Comparison of ENCODE assay signal across 7 cellular contexts in genomic region chr2:169363570-169364150, GRCh38. TPM values are rescaled to one million over a fixed set of nuclear protein-coding genes. Genes with fewer than 3 reads are reported as not detected.
DNase-seq lines count a peak whose midpoint lies in the region; ATAC-seq and TF ChIP-seq lines count a peak whose summit lies in the region.

No MANE protein-coding gene starts in this region.

- peak; percentile 73 for DNase-seq in GM13977 (ENCODE audit: low spot score)
- DNase-seq in T-helper 9 cell: peak; percentile 19
- peak; percentile 26 for DNase-seq in mesenchymal stem cell
- DNase-seq in stimulated activated naive B cell treated with anti-CD40 and anti-IgM and Interleukin-4, amounts not matched to agents 10 μg/mL and 1 μg/mL and 100 μg/mL, for 72 hours: peak; percentile 17
- no peak for DNase-seq in HCEC 1CT

- H4K91ac ChIP-seq in mesenchymal stem cell (ENCODE audit: low read length): no peak overlapping the region

- H3K4me3 ChIP-seq in mesenchymal stem cell (ENCODE audit: insufficient read depth in 1 of 2, low read depth in 1 of 2, low read length in 2 of 2): peak overlapping the region in 1 of 2 experiments; percentile 73

- H2AFZ ChIP-seq in mesenchymal stem cell (ENCODE audit: low read depth, low read length): no peak overlapping the region

- TF ChIP-seq CTCF in GM13977 (IDR thresholded peaks at IDR 0.05; ENCODE audit: extremely low read depth, insufficient read depth, missing control alignments): no peak

- H3K27ac Mint-ChIP-seq in dendritic cell treated with granulocyte-macrophage colony-stimulating factor and Interleukin-4, amounts not matched to agents 40 ng/mL and 50 ng/mL, for 4 days: no peak overlapping the region
- peak overlapping the region; percentile 57 for H3K27ac Mint-ChIP-seq in stimulated activated naive B cell treated with anti-CD40 and anti-IgM and Interleukin-4, amounts not matched to agents 10 μg/mL and 1 μg/mL and 100 μg/mL, for 72 hours

- H2BK15ac ChIP-seq in mesenchymal stem cell (ENCODE audit: low read depth, poor library complexity, severe bottlenecking): no peak overlapping the region

- H3K9me3 Mint-ChIP-seq in dendritic cell treated with granulocyte-macrophage colony-stimulating factor and Interleukin-4, amounts not matched to agents 40 ng/mL and 50 ng/mL, for 4 days: no peaks in the 10 kb centered on the region
- H3K9me3 Mint-ChIP-seq in stimulated activated naive B cell treated with anti-CD40 and anti-IgM and Interleukin-4, amounts not matched to agents 10 μg/mL and 1 μg/mL and 100 μg/mL, for 72 hours: peaks cover 0 to 1% of the 10 kb centered on the region in 2 donors

- no peak overlapping the region for H2BK12ac ChIP-seq in mesenchymal stem cell (ENCODE audit: low read length in 2 of 2)

- peak overlapping the region; percentile 84 for H3K4me2 ChIP-seq in mesenchymal stem cell (ENCODE audit: low read length, poor library complexity, severe bottlenecking)

- peak overlapping the region; percentile 26 for H3K9ac ChIP-seq in mesenchymal stem cell (ENCODE audit: low read length)

- H3K27ac ChIP-seq in mesenchymal stem cell (ENCODE audit: low read length, poor library complexity, severe bottlenecking): no peak overlapping the region

- no peak overlapping the region for H3K4ac ChIP-seq in mesenchymal stem cell (ENCODE audit: low read depth in 1 of 2, low read length in 2 of 2)

- H2BK120ac ChIP-seq in mesenchymal stem cell (ENCODE audit: low read depth, low read length): no peak overlapping the region

- no peaks in the 10 kb centered on the region for H3K79me1 ChIP-seq in mesenchymal stem cell (replicated peaks; ENCODE audit: low read length, poor library complexity, severe bottlenecking)

- no peak overlapping the region for H3K23ac ChIP-seq in mesenchymal stem cell (ENCODE audit: low read length in 2 of 2)

- ATAC-seq in HG03139 (IDR thresholded peaks at IDR 0.05; ENCODE audit: unreplicated experiment): peak; percentile 37
- peak; percentile 56 to 64 for ATAC-seq in stimulated activated naive B cell treated with anti-CD40 and anti-IgM and Interleukin-4, amounts not matched to agents 10 μg/mL and 1 μg/mL and 100 μg/mL, for 72 hours (replicated peaks)

- no peak overlapping the region for H3K18ac ChIP-seq in mesenchymal stem cell (ENCODE audit: low read depth in 1 of 2, low read length in 2 of 2)

- in situ Hi-C loops in GM13977 (cut with MboI; ENCODE audit: low pct_unique_long_range_greater_than_20kb, low sequenced_read_pairs, unreplicated experiment): no loop called here

- peaks cover 56% of the 10 kb centered on the region for H3K27me3 Mint-ChIP-seq in dendritic cell treated with granulocyte-macrophage colony-stimulating factor and Interleukin-4, amounts not matched to agents 40 ng/mL and 50 ng/mL, for 4 days
- H3K27me3 Mint-ChIP-seq in stimulated activated naive B cell treated with anti-CD40 and anti-IgM and Interleukin-4, amounts not matched to agents 10 μg/mL and 1 μg/mL and 100 μg/mL, for 72 hours: peaks cover 50 to 52% of the 10 kb centered on the region in 2 donors

- peaks cover 33 to 61% of the 10 kb centered on the region in 2 experiments for H3K27me3 ChIP-seq in mesenchymal stem cell (ENCODE audit: control insufficient read depth in 1 of 2, insufficient read depth in 1 of 2, low read length in 2 of 2)

- peaks cover 43% of the 10 kb centered on the region for H3K4me1 Mint-ChIP-seq in dendritic cell treated with granulocyte-macrophage colony-stimulating factor and Interleukin-4, amounts not matched to agents 40 ng/mL and 50 ng/mL, for 4 days (ENCODE audit: low read depth)
- H3K4me1 Mint-ChIP-seq in stimulated activated naive B cell treated with anti-CD40 and anti-IgM and Interleukin-4, amounts not matched to agents 10 μg/mL and 1 μg/mL and 100 μg/mL, for 72 hours: peaks cover 35 to 45% of the 10 kb centered on the region in 2 donors

- peak overlapping the region; percentile 70 for H3K4me3 Mint-ChIP-seq in dendritic cell treated with granulocyte-macrophage colony-stimulating factor and Interleukin-4, amounts not matched to agents 40 ng/mL and 50 ng/mL, for 4 days
- H3K4me3 Mint-ChIP-seq in stimulated activated naive B cell treated with anti-CD40 and anti-IgM and Interleukin-4, amounts not matched to agents 10 μg/mL and 1 μg/mL and 100 μg/mL, for 72 hours: peak overlapping the region; percentile 81 to 82

- H4K8ac ChIP-seq in mesenchymal stem cell (ENCODE audit: low read length): no peak overlapping the region

- WGBS in mesenchymal stem cell: 3% methylated on average over 25 of the region's 26 CpGs

- no peaks in the 10 kb centered on the region for H3K36me3 Mint-ChIP-seq in dendritic cell treated with granulocyte-macrophage colony-stimulating factor and Interleukin-4, amounts not matched to agents 40 ng/mL and 50 ng/mL, for 4 days (ENCODE audit: low read depth)
- H3K36me3 Mint-ChIP-seq in stimulated activated naive B cell treated with anti-CD40 and anti-IgM and Interleukin-4, amounts not matched to agents 10 μg/mL and 1 μg/mL and 100 μg/mL, for 72 hours: no peaks in the 10 kb centered on the region

- no peak overlapping the region for H3K14ac ChIP-seq in mesenchymal stem cell (ENCODE audit: low read length in 2 of 2)

- no peaks in the 10 kb centered on the region for H3K36me3 ChIP-seq in mesenchymal stem cell (ENCODE audit: control insufficient read depth in 1 of 2, insufficient read depth in 2 of 2, low read depth in 1 of 2, low read length in 2 of 2)

- H2AK5ac ChIP-seq in mesenchymal stem cell (ENCODE audit: low read length, severe bottlenecking): no peak overlapping the region

- H3K4me1 ChIP-seq in mesenchymal stem cell (ENCODE audit: control insufficient read depth, insufficient read depth, low read depth, low read length): peaks cover 29% of the 10 kb centered on the region

- intact Hi-C loops in dendritic cell treated with granulocyte-macrophage colony-stimulating factor and Interleukin-4, amounts not matched to agents 40 ng/mL and 50 ng/mL, for 4 days (cut with micrococcal nuclease): no loop called here

- H2BK5ac ChIP-seq in mesenchymal stem cell (ENCODE audit: low read depth, low read length, poor library complexity, severe bottlenecking): no peak overlapping the region

- H3K9me3 ChIP-seq in mesenchymal stem cell (ENCODE audit: control insufficient read depth, low read length): no peaks in the 10 kb centered on the region

RNA-seq across cellular contexts. Expression of gene LRP2, which starts 1.3 kb away (rescaled TPM):
- not detected for polyA plus RNA-seq in mesenchymal stem cell (2013, experiment 1 of 2)
- 0.05 TPM for polyA plus RNA-seq in mesenchymal stem cell (2013, experiment 2 of 2)
